In genomic region chr20:2101057-2101934, GRCh38 we compare ENCODE assay signal across 8 cellular contexts. TPM values are rescaled to one million over a fixed set of nuclear protein-coding genes. Genes with fewer than 3 reads are reported as not detected.
A peak's percentile ranks its signal among the peaks of the same experiment; 100 is the strongest.
DNase-seq lines count a peak whose midpoint lies in the region; ATAC-seq and TF ChIP-seq lines count a peak whose summit lies in the region.

STK35 (plus strand) TSS chr20:2101827; CDS start chr20:2101882, 55 bp downstream.

- H3K9me3 ChIP-seq in neutrophil: no peaks in the 10 kb centered on the region
- no peaks in the 10 kb centered on the region for H3K9me3 ChIP-seq in uterus

- H3K36me3 ChIP-seq in neutrophil: no peaks in the 10 kb centered on the region
- H3K36me3 ChIP-seq in uterus: no peaks in the 10 kb centered on the region

- intact Hi-C loops in uterus (cut with DNase I; ENCODE audit: low total_unique reads): no loop called here

- peak within 1 kb of the TSS; percentile 87 for H3K4me3 ChIP-seq in fibroblast of mammary gland (ENCODE audit: control insufficient read depth, low read depth, low read length)
- H3K4me3 ChIP-seq in neutrophil (ENCODE audit: low read depth in 1 of 2, low read length in 1 of 2): peak within 1 kb of the TSS; percentile 96 to 98
- peak within 1 kb of the TSS; percentile 77 to 88 for H3K4me3 ChIP-seq in uterus

- no peak for TF ChIP-seq POLR2A in uterus (IDR thresholded peaks at IDR 0.05)

- DNase-seq in COLO668 (lab: John Stamatoyannopoulos, UW; ENCODE audit: unreplicated experiment) (peak; percentile 91), NCI-H526 treated with DMSO at 0.1 percent for 48 hours (lab: John Stamatoyannopoulos, UW) (peak; percentile 89), fibroblast of mammary gland (ENCODE audit: low read depth) (peak; percentile 47), uterus (peak in 1 of 2 donors; percentile 78)
- peak; percentile 81 to 85 for DNase-seq in activated T-cell treated with anti-CD3 and anti-CD28 coated beads, Interleukin-2, amount 50 U/mL, for 48 hours

- ATAC-seq in GM19397 (IDR thresholded peaks at IDR 0.05; ENCODE audit: unreplicated experiment) (peak; percentile 46), HG03442 (IDR thresholded peaks at IDR 0.05; ENCODE audit: unreplicated experiment) (peak; percentile 37)

- H3K27me3 ChIP-seq in neutrophil (no peaks in the 10 kb centered on the region), uterus (no peaks in the 10 kb centered on the region)

- no peak for TF ChIP-seq CTCF in fibroblast of mammary gland (conservative IDR thresholded peaks at IDR 0.05; ENCODE audit: control insufficient read depth, insufficient read depth, low read depth, low read length)
- no peak for TF ChIP-seq CTCF in neutrophil (IDR thresholded peaks at IDR 0.05)
- TF ChIP-seq CTCF in uterus (IDR thresholded peaks at IDR 0.05): no peak

- peaks cover 38 to 41% of the 10 kb centered on the region in 2 experiments for H3K4me1 ChIP-seq in neutrophil (ENCODE audit: control insufficient read depth in 1 of 2, insufficient read depth in 1 of 2, low read depth in 1 of 2, low read length in 1 of 2)
- peaks cover 0 to 18% of the 10 kb centered on the region in 2 donors for H3K4me1 ChIP-seq in uterus

- H3K27ac ChIP-seq in neutrophil (peak within 1 kb of the TSS; percentile 98), uterus (peak within 1 kb of the TSS; percentile 96 to 99)

RNA-seq across cellular contexts. Expression of gene STK35, which starts in this region (rescaled TPM):
- total RNA-seq in uterus: 10 to 100 TPM; 10.2 to 28.0 (median 17.5) TPM
